1 cellular context compared by ENCODE assay signal in the genomic region with DNA sequence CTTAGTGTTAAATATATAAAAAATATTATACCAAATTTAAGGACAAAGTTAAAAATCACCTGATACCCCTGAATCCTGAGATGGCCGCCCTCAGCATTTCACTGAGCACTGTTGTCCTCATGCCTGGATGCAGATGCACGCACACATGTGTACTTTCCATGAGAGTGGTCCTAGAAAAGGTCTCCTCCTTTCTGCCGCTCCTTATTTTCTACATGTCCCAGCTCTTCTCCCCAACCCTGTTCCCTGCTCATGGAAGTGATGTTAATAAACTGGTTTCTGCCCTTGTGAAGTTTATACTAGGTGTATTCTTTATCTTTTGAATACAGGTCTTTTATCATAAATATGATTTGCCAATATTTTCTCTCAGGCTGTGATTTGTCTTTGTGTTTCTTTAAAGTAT.
TF ChIP-seq lines count a peak whose summit lies in the region.

No MANE protein-coding gene starts in this region.

TF ChIP-seq in HCT116, 20 proteins besides CTCF, POLR2A, EP300 and RAD21 (continued from another document):
- TF ChIP-seq, protein P1, sequence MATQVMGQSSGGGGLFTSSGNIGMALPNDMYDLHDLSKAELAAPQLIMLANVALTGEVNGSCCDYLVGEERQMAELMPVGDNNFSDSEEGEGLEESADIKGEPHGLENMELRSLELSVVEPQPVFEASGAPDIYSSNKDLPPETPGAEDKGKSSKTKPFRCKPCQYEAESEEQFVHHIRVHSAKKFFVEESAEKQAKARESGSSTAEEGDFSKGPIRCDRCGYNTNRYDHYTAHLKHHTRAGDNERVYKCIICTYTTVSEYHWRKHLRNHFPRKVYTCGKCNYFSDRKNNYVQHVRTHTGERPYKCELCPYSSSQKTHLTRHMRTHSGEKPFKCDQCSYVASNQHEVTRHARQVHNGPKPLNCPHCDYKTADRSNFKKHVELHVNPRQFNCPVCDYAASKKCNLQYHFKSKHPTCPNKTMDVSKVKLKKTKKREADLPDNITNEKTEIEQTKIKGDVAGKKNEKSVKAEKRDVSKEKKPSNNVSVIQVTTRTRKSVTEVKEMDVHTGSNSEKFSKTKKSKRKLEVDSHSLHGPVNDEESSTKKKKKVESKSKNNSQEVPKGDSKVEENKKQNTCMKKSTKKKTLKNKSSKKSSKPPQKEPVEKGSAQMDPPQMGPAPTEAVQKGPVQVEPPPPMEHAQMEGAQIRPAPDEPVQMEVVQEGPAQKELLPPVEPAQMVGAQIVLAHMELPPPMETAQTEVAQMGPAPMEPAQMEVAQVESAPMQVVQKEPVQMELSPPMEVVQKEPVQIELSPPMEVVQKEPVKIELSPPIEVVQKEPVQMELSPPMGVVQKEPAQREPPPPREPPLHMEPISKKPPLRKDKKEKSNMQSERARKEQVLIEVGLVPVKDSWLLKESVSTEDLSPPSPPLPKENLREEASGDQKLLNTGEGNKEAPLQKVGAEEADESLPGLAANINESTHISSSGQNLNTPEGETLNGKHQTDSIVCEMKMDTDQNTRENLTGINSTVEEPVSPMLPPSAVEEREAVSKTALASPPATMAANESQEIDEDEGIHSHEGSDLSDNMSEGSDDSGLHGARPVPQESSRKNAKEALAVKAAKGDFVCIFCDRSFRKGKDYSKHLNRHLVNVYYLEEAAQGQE (IDR thresholded peaks at IDR 0.05; ENCODE audit: low read depth), result no peak
- TF ChIP-seq SRF (IDR thresholded peaks at IDR 0.05; ENCODE audit: low read depth) (no peak), EGR1 (IDR thresholded peaks at IDR 0.05; ENCODE audit: low read depth) (no peak), YY1 (IDR thresholded peaks at IDR 0.05; ENCODE audit: extremely low read depth, insufficient replicate concordance, low read depth, low read length) (no peak), ZFX (IDR thresholded peaks at IDR 0.05) (no peak), FOSL1 (IDR thresholded peaks at IDR 0.05; ENCODE audit: low read depth) (no peak), ELF1 (IDR thresholded peaks at IDR 0.05; ENCODE audit: borderline replicate concordance, low read depth) (no peak), ZNF274 (IDR thresholded peaks at IDR 0.05; ENCODE audit: low read depth, low read length) (no peak), SIN3A (IDR thresholded peaks at IDR 0.05; ENCODE audit: low read depth) (no peak), TCF7L2 (IDR thresholded peaks at IDR 0.05; ENCODE audit: borderline replicate concordance, extremely low read depth, insufficient read depth, insufficient read length) (no peak), CEBPB (IDR thresholded peaks at IDR 0.05; ENCODE audit: low read depth) (no peak)
- TF ChIP-seq, protein P2, sequence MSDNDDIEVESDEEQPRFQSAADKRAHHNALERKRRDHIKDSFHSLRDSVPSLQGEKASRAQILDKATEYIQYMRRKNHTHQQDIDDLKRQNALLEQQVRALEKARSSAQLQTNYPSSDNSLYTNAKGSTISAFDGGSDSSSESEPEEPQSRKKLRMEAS (IDR thresholded peaks at IDR 0.05), result no peak
- TF ChIP-seq, protein P3, sequence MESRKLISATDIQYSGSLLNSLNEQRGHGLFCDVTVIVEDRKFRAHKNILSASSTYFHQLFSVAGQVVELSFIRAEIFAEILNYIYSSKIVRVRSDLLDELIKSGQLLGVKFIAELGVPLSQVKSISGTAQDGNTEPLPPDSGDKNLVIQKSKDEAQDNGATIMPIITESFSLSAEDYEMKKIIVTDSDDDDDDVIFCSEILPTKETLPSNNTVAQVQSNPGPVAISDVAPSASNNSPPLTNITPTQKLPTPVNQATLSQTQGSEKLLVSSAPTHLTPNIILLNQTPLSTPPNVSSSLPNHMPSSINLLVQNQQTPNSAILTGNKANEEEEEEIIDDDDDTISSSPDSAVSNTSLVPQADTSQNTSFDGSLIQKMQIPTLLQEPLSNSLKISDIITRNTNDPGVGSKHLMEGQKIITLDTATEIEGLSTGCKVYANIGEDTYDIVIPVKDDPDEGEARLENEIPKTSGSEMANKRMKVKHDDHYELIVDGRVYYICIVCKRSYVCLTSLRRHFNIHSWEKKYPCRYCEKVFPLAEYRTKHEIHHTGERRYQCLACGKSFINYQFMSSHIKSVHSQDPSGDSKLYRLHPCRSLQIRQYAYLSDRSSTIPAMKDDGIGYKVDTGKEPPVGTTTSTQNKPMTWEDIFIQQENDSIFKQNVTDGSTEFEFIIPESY (IDR thresholded peaks at IDR 0.05; ENCODE audit: extremely low read depth, insufficient replicate concordance, low read length), result no peak
- TF ChIP-seq, protein P4, sequence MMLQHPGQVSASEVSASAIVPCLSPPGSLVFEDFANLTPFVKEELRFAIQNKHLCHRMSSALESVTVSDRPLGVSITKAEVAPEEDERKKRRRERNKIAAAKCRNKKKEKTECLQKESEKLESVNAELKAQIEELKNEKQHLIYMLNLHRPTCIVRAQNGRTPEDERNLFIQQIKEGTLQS (IDR thresholded peaks at IDR 0.05), result no peak
